ENCODE assay signal across 9 cellular contexts in genomic region chrX:118497180-118497814, GRCh38. TPM values are rescaled to one million over a fixed set of nuclear protein-coding genes. Genes with fewer than 3 reads are reported as not detected.
DNase-seq lines count a peak whose midpoint lies in the region; ATAC-seq and TF ChIP-seq lines count a peak whose summit lies in the region.
"Had no signal": no experiment of that assay in that cellular context is flagged by ENCODE, and none has a peak within 500 bp of the region (broad histone marks: within the 10 kb centered on the region; RNA-seq: fewer than 3 reads in every experiment).

No MANE protein-coding gene starts in this region.

- H3K9me3 Mint-ChIP-seq in T-helper 1 cell treated with Interleukin-12 subunit alpha and Interleukin-12 subunit beta and Interleukin-4 antibody, amounts not matched to agents 30 μg/mL and 1 μg/mL, for 36 hours, result no peaks in the 10 kb centered on the region

- peak overlapping the region; percentile 64 to 83 (median 70) for H3K4me3 ChIP-seq in fibroblast of lung (replicated peaks in 1 of 4; ENCODE audit: control extremely low read depth in 1 of 4, insufficient read depth in 1 of 4, low read depth in 3 of 4, low read length in 4 of 4)

- H3K4me1 ChIP-seq in fibroblast of lung (ENCODE audit: control insufficient read depth, extremely low read depth, insufficient read depth, low read length), result no peaks in the 10 kb centered on the region

- H3K4me1 Mint-ChIP-seq in T-helper 1 cell treated with Interleukin-12 subunit alpha and Interleukin-12 subunit beta and Interleukin-4 antibody, amounts not matched to agents 30 μg/mL and 1 μg/mL, for 36 hours (ENCODE audit: low read depth), result peaks cover 24% of the 10 kb centered on the region

- H3K27ac Mint-ChIP-seq in T-helper 1 cell treated with Interleukin-12 subunit alpha and Interleukin-12 subunit beta and Interleukin-4 antibody, amounts not matched to agents 30 μg/mL and 1 μg/mL, for 36 hours, result peak overlapping the region; percentile 98

- no peaks in the 10 kb centered on the region for H3K27me3 Mint-ChIP-seq in T-helper 1 cell treated with Interleukin-12 subunit alpha and Interleukin-12 subunit beta and Interleukin-4 antibody, amounts not matched to agents 30 μg/mL and 1 μg/mL, for 36 hours (ENCODE audit: low read depth)

- intact Hi-C loops in left colon (cut with DNase I, micrococcal nuclease), result no loop called here

- no peak for TF ChIP-seq CTCF in fibroblast of lung (conservative IDR thresholded peaks at IDR 0.05 in 1 of 2, IDR thresholded peaks at IDR 0.05 in 1 of 2; ENCODE audit: low read depth in 1 of 2, low read length in 2 of 2)

- H3K36me3 Mint-ChIP-seq in T-helper 1 cell treated with Interleukin-12 subunit alpha and Interleukin-12 subunit beta and Interleukin-4 antibody, amounts not matched to agents 30 μg/mL and 1 μg/mL, for 36 hours (ENCODE audit: low read depth), result peaks cover 6% of the 10 kb centered on the region

- H3K9ac ChIP-seq in fibroblast of lung (ENCODE audit: insufficient read depth, low read length), result no peak overlapping the region

- no peaks in the 10 kb centered on the region for H4K20me1 ChIP-seq in fibroblast of lung (ENCODE audit: control insufficient read depth, extremely low read depth, insufficient read depth, low read length)

- H3K36me3 ChIP-seq in fibroblast of lung (ENCODE audit: control insufficient read depth, insufficient read depth, low read length), result no peaks in the 10 kb centered on the region

- H3K79me2 ChIP-seq in fibroblast of lung (ENCODE audit: control insufficient read depth, insufficient read depth, low read length), result peaks cover 32% of the 10 kb centered on the region

- H3K27me3 ChIP-seq in fibroblast of lung (ENCODE audit: control insufficient read depth, insufficient read depth, low read length), result no peaks in the 10 kb centered on the region

- peak overlapping the region; percentile 99 for H3K4me3 Mint-ChIP-seq in T-helper 1 cell treated with Interleukin-12 subunit alpha and Interleukin-12 subunit beta and Interleukin-4 antibody, amounts not matched to agents 30 μg/mL and 1 μg/mL, for 36 hours

- DNase-seq in NK-92 (lab: John Stamatoyannopoulos, UW; ENCODE audit: unreplicated experiment) (peak; percentile 0), fibroblast of lung (ENCODE audit: low read depth in 2 of 2) (no peak), DMS79 (lab: John Stamatoyannopoulos, UW) (no peak), cerebellar nuclear complex (lab: John Stamatoyannopoulos, UW) (no peak), left colon (no peak)
- no peak for DNase-seq in NK-92 treated with Interleukin-12 subunit alpha and Interleukin-12 subunit beta, amount 100 ng/mL, for 24 hours (lab: John Stamatoyannopoulos, UW)
- DNase-seq in stimulated activated naive CD4-positive, alpha-beta T cell treated with Interleukin-2 at 50 U/mL for 16 hours (lab: John Stamatoyannopoulos, UW), result peak; percentile 1
- DNase-seq: trophoblast cell had no signal

- peak overlapping the region; percentile 51 for H3K27ac ChIP-seq in fibroblast of lung (ENCODE audit: insufficient read depth, low read length)

- H3K9me3 ChIP-seq in fibroblast of lung (ENCODE audit: control insufficient read depth, insufficient read depth, low read depth, low read length), result no peaks in the 10 kb centered on the region

- ATAC-seq in left colon, result no peak

- peak overlapping the region; percentile 64 for H3K4me2 ChIP-seq in fibroblast of lung (ENCODE audit: extremely low read depth, insufficient read depth, low read length)

- no peak overlapping the region for H2AFZ ChIP-seq in fibroblast of lung (ENCODE audit: low read length)

RNA-seq across cellular contexts. Expression of gene DOCK11, which starts 1.7 kb away (rescaled TPM):
- total RNA-seq in fibroblast of lung, result 30.8 and 40.1 TPM in 2 replicates
- 31.3 and 85.3 TPM in 2 replicates for polyA plus RNA-seq in fibroblast of lung
- 20.8 and 63.1 TPM in 2 replicates for polyA plus RNA-seq in fibroblast of lung (2012)
- polyA minus RNA-seq in fibroblast of lung (ENCODE audit: low replicate concordance), result 3.0 and 8.5 TPM in 2 replicates
- 1 to 10 TPM; 4.3 to 8.3 TPM for total RNA-seq in left colon

Comparison
In these comparisons a context has a peak if more than half of its experiments do, and no peak if none do; other contexts are left out.
1. DNase-seq: peak in NK-92 (single experiment) and stimulated activated naive CD4-positive, alpha-beta T cell treated with Interleukin-2 at 50 U/mL for 16 hours (single experiment); none in NK-92 treated with Interleukin-12 subunit alpha and Interleukin-12 subunit beta, amount 100 ng/mL, for 24 hours (single experiment), fibroblast of lung (0 of 2), DMS79 (single experiment), cerebellar nuclear complex (0 of 2) and left colon (0 of 2).